Comparison of ENCODE assay signal across 15 cellular contexts in the genomic region with DNA sequence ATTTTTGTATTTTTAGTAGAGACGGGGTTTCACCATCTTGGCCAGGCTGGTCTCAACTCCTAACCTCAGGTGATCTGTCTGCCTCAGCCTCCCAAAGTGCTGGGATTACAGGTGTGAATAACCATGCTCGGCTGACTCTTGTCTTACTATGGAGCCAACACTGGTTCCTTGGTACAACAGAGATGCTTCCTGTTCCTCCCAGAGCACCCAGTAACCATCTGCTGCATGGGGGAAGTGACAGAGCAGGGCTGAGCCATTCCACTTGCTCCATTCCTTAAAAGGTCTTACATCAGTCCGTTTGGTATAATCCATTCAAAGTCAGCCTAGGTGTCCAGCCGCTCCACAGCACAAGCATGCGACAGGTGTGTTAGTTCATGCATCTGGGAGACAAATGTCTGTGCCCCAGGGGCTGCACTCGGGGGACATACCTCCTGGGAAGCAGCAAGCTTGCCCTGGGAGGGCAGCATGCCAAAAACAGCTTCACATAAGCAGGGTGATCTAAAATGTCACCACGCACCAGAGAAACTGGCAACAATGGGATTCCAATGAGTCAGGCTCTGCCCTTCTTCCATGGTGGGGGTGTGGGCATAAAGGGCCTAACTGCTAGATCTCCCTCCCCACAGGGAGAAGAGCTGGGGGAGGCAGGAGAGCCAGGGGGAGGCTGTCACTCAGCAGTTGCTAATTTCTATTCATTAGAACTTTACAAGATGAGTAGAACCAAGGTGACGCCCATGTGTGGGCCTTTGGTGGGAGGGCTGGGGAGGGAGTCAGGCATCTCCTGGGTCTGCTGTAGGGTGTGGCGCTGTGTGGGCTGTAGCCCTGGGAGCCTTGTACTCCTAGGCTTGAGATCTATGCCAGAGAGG. TPM values are rescaled to one million over a fixed set of nuclear protein-coding genes. Genes with fewer than 3 reads are reported as not detected.
DNase-seq lines count a peak whose midpoint lies in the region; ATAC-seq and TF ChIP-seq lines count a peak whose summit lies in the region.
"Had no signal": no experiment of that assay in that cellular context is flagged by ENCODE, and none has a peak within 500 bp of the region (broad histone marks: within the 10 kb centered on the region; RNA-seq: fewer than 3 reads in every experiment).

No MANE protein-coding gene starts in this region.

- CTCF ChIA-PET in activated CD8-positive, alpha-beta memory T cell treated with anti-CD3 and anti-CD28 coated beads, Interleukin-2, amount 10 ng/mL, durations not matched to agents 7 days and 5 days (lab: Charles Lee): interaction anchor here (1.4 to 1.7 kb wide), 4 partner anchors 15 to 125 kb away, joined by 3 to 5 read pairs (median 3); no protein-coding TSS in a partner anchor

- peaks cover 16% of the 10 kb centered on the region; the same call in 1 of the 2 replicates for H3K36me3 ChIP-seq in HUES48 (ENCODE audit: control insufficient read depth, insufficient read depth, low read length)
- H3K36me3 ChIP-seq in kidney epithelial cell (ENCODE audit: control insufficient read depth, insufficient read depth, low read length): no peaks in the 10 kb centered on the region
- H3K36me3 ChIP-seq: colonic mucosa had no signal

- H3K4me3 Mint-ChIP-seq in activated CD8-positive, alpha-beta memory T cell treated with anti-CD3 and anti-CD28 coated beads, Interleukin-2, amount 10 ng/mL, durations not matched to agents 7 days and 5 days: no peak overlapping the region
- H3K4me3 Mint-ChIP-seq: activated T-helper 17 cell treated with anti-CD3 and anti-CD28 coated beads, Interleukin-2, amount 50 U/mL, for 72 hours; mesothelial cell of epicardium had no signal

- H3K9me3 ChIP-seq in HUES48 (ENCODE audit: control insufficient read depth, insufficient read depth, low read length): no peaks in the 10 kb centered on the region
- H3K9me3 ChIP-seq: colonic mucosa, upper lobe of left lung had no signal

- peaks cover 25% of the 10 kb centered on the region for H3K4me1 ChIP-seq in HUES48 (ENCODE audit: control insufficient read depth, insufficient read depth, low read length)
- H3K4me1 ChIP-seq: colonic mucosa, upper lobe of left lung had no signal

- H3K4me3 ChIP-seq in HUES48 (ENCODE audit: low read depth, low read length) (no peak overlapping the region), astrocyte of the spinal cord (ENCODE audit: low read depth, low read length) (no peak overlapping the region), kidney epithelial cell (ENCODE audit: low read depth, low read length) (no peak overlapping the region)
- H3K4me3 ChIP-seq: colonic mucosa, upper lobe of left lung had no signal

- H3K36me3 Mint-ChIP-seq in activated CD8-positive, alpha-beta memory T cell treated with anti-CD3 and anti-CD28 coated beads, Interleukin-2, amount 10 ng/mL, durations not matched to agents 7 days and 5 days: peaks cover 3% of the 10 kb centered on the region

- H3K27me3 ChIP-seq in HUES48 (ENCODE audit: control insufficient read depth, insufficient read depth, low read length): no peaks in the 10 kb centered on the region
- peaks cover 2% of the 10 kb centered on the region for H3K27me3 ChIP-seq in kidney epithelial cell (ENCODE audit: control insufficient read depth, insufficient read depth, low read length)
- H3K27me3 ChIP-seq: colonic mucosa, upper lobe of left lung had no signal

- in situ Hi-C loops in astrocyte of the spinal cord (cut with HindIII; ENCODE audit: low sequenced_read_pairs): no loop called here

- H3K4me1 Mint-ChIP-seq in activated CD8-positive, alpha-beta memory T cell treated with anti-CD3 and anti-CD28 coated beads, Interleukin-2, amount 10 ng/mL, durations not matched to agents 7 days and 5 days: no peaks in the 10 kb centered on the region

- H3K27ac ChIP-seq in HUES48 (ENCODE audit: low read depth, low read length): peak overlapping the region; percentile 8
- H3K27ac ChIP-seq: colonic mucosa, upper lobe of left lung had no signal

- TF ChIP-seq CTCF in astrocyte of the spinal cord (IDR thresholded peaks at IDR 0.05; ENCODE audit: low read depth, low read length) (no peak), kidney epithelial cell (IDR thresholded peaks at IDR 0.05; ENCODE audit: insufficient read depth, low read length, poor library complexity, severe bottlenecking) (no peak)

- H3K9me3 Mint-ChIP-seq in activated CD8-positive, alpha-beta memory T cell treated with anti-CD3 and anti-CD28 coated beads, Interleukin-2, amount 10 ng/mL, durations not matched to agents 7 days and 5 days (ENCODE audit: low read depth): no peaks in the 10 kb centered on the region
- H3K9me3 Mint-ChIP-seq: activated T-helper 17 cell treated with anti-CD3 and anti-CD28 coated beads, Interleukin-2, amount 50 U/mL, for 72 hours; mesothelial cell of epicardium had no signal

- H3K27me3 Mint-ChIP-seq in activated CD8-positive, alpha-beta memory T cell treated with anti-CD3 and anti-CD28 coated beads, Interleukin-2, amount 10 ng/mL, durations not matched to agents 7 days and 5 days: no peaks in the 10 kb centered on the region
- H3K27me3 Mint-ChIP-seq: activated T-helper 17 cell treated with anti-CD3 and anti-CD28 coated beads, Interleukin-2, amount 50 U/mL, for 72 hours had no signal

- ATAC-seq in HG03175 (IDR thresholded peaks at IDR 0.05; ENCODE audit: unreplicated experiment): no peak
- no peak for ATAC-seq in activated CD8-positive, alpha-beta memory T cell treated with anti-CD3 and anti-CD28 coated beads, Interleukin-2, amount 10 ng/mL, durations not matched to agents 7 days and 5 days
- ATAC-seq: activated T-helper 17 cell treated with anti-CD3 and anti-CD28 coated beads, Interleukin-2, amount 50 U/mL, for 72 hours had no signal

- H3K9ac ChIP-seq in HUES48 (ENCODE audit: low read depth, low read length): no peak overlapping the region

- no peak overlapping the region for H3K27ac Mint-ChIP-seq in activated CD8-positive, alpha-beta memory T cell treated with anti-CD3 and anti-CD28 coated beads, Interleukin-2, amount 10 ng/mL, durations not matched to agents 7 days and 5 days
- H3K27ac Mint-ChIP-seq: activated T-helper 17 cell treated with anti-CD3 and anti-CD28 coated beads, Interleukin-2, amount 50 U/mL, for 72 hours; mesothelial cell of epicardium had no signal

- DNase-seq in COLO829 (ENCODE audit: low spot score) (peak; percentile 39), astrocyte of the spinal cord (ENCODE audit: low read depth, low spot score) (peak; percentile 22), kidney epithelial cell (ENCODE audit: low read depth) (peak; percentile 63), cortex of kidney (lab: John Stamatoyannopoulos, UW) (no peak)
- no peak for DNase-seq in activated effector memory CD4-positive, alpha-beta T cell treated with Interleukin-2 at 50 U/mL for 16 hours
- DNase-seq in activated CD8-positive, alpha-beta memory T cell treated with anti-CD3 and anti-CD28 coated beads, Interleukin-2, amount 10 ng/mL, durations not matched to agents 7 days and 5 days: no peak
- DNase-seq: activated CD4-positive, alpha-beta T cell treated with anti-CD3 and anti-CD28 coated beads for 1 hour; colonic mucosa; NCI-H1436 treated with DMSO at 0.1 percent for 48 hours; SHP77; upper lobe of left lung had no signal

RNA-seq across cellular contexts. Expression of gene PIPOX, which starts 35.5 kb away (rescaled TPM):
- total RNA-seq in kidney epithelial cell: 0.29 and 0.34 TPM in 2 replicates
- 1 to 10 TPM; 1.6 to 2.2 TPM for total RNA-seq in activated CD8-positive, alpha-beta memory T cell treated with anti-CD3 and anti-CD28 coated beads, Interleukin-2, amount 10 ng/mL, durations not matched to agents 7 days and 5 days

Comparison
In these comparisons a context has a peak if more than half of its experiments do, and no peak if none do; other contexts are left out.
1. DNase-seq: peak in COLO829 (single experiment), astrocyte of the spinal cord (single experiment) and kidney epithelial cell (single experiment); none in activated effector memory CD4-positive, alpha-beta T cell treated with Interleukin-2 at 50 U/mL for 16 hours (single experiment), activated CD8-positive, alpha-beta memory T cell treated with anti-CD3 and anti-CD28 coated beads, Interleukin-2, amount 10 ng/mL, durations not matched to agents 7 days and 5 days (single experiment) and cortex of kidney (single experiment).